In genomic region chrX:149283853-149284252, GRCh38 we compare ENCODE assay signal across 23 cellular contexts.
"Had no signal": no experiment of that assay in that cellular context is flagged by ENCODE, and none has a peak within 500 bp of the region (broad histone marks: within the 10 kb centered on the region; RNA-seq: fewer than 3 reads in every experiment).

No MANE protein-coding gene starts in this region.

- H2AFZ ChIP-seq: hepatocyte had no signal

- H3K4me2 ChIP-seq: hepatocyte had no signal

- DNase-seq: colonic mucosa; dermis blood vessel endothelial cell; effector CD4-positive, alpha-beta T cell; endodermal cell; erythroblast; foreskin melanocyte; head of caudate nucleus; left colon; left ventricle myocardium superior; mesendoderm; naive thymus-derived CD4-positive, alpha-beta T cell; nephron progenitor cell; psoas muscle; retina; spleen; stimulated activated CD4-positive, alpha-beta T cell treated with anti-CD3 and anti-CD28 coated beads, Interleukin-1b, Interleukin-23, amount 100 ng/mL, for 48 hours; stimulated activated CD4-positive, alpha-beta T cell treated with anti-CD3 and anti-CD28 coated beads, Interleukin-4, amount 100 ng/mL, for 24 hours; trophoblast cell had no signal

- H3K9me3 ChIP-seq: colonic mucosa, psoas muscle, spleen had no signal

- FAIRE-seq: endothelial cell of umbilical vein had no signal

- H3K36me3 Mint-ChIP-seq: naive thymus-derived CD4-positive, alpha-beta T cell; stimulated activated memory B cell treated with anti-CD40 and anti-IgM and Interleukin-4, amounts not matched to agents 10 μg/mL and 1 μg/mL and 100 μg/mL, for 72 hours had no signal

- H3K4me3 Mint-ChIP-seq: endodermal cell; naive thymus-derived CD4-positive, alpha-beta T cell; nephron progenitor cell; stimulated activated memory B cell treated with anti-CD40 and anti-IgM and Interleukin-4, amounts not matched to agents 10 μg/mL and 1 μg/mL and 100 μg/mL, for 72 hours had no signal

- H3K27me3 ChIP-seq: colonic mucosa, hepatocyte, spleen had no signal

- H3K36me3 ChIP-seq: colonic mucosa, spleen had no signal

- H3K27ac Mint-ChIP-seq: endodermal cell; nephron progenitor cell; stimulated activated memory B cell treated with anti-CD40 and anti-IgM and Interleukin-4, amounts not matched to agents 10 μg/mL and 1 μg/mL and 100 μg/mL, for 72 hours had no signal

- ATAC-seq: left colon; left ventricle myocardium superior; naive thymus-derived CD4-positive, alpha-beta T cell; psoas muscle; sciatic nerve had no signal

- H3K4me3 ChIP-seq: colonic mucosa, hepatocyte, lung, psoas muscle, spleen had no signal

- H3K9me3 Mint-ChIP-seq: naive thymus-derived CD4-positive, alpha-beta T cell; stimulated activated memory B cell treated with anti-CD40 and anti-IgM and Interleukin-4, amounts not matched to agents 10 μg/mL and 1 μg/mL and 100 μg/mL, for 72 hours had no signal

- H3K27ac ChIP-seq: colonic mucosa, hepatocyte, psoas muscle, spleen had no signal

- H3K4me1 ChIP-seq: colonic mucosa, psoas muscle, spleen had no signal

- H3K79me2 ChIP-seq: hepatocyte had no signal

- H3K4me1 Mint-ChIP-seq: endodermal cell; stimulated activated memory B cell treated with anti-CD40 and anti-IgM and Interleukin-4, amounts not matched to agents 10 μg/mL and 1 μg/mL and 100 μg/mL, for 72 hours had no signal
